Comparison of ENCODE assay signal across 8 cellular contexts in genomic region chr2:25982968-25983280, GRCh38. TPM values are rescaled to one million over a fixed set of nuclear protein-coding genes. Genes with fewer than 3 reads are reported as not detected.
DNase-seq lines count a peak whose midpoint lies in the region; FAIRE-seq and TF ChIP-seq lines count a peak whose summit lies in the region.

No MANE protein-coding gene starts in this region.

- peak overlapping the region; percentile 88; the same call in 1 of the 2 replicates for H2BK15ac ChIP-seq in H1 (ENCODE audit: low read length)

- H3K23ac ChIP-seq in H1 (ENCODE audit: insufficient read length), result no peak overlapping the region

- WGBS in H1 (ENCODE audit: extremely low coverage in 1 of 2, insufficient coverage in 1 of 2, insufficient read length in 1 of 2, insufficient replicate concordance in 2 of 2, low coverage in 1 of 2, low lambda C conversion rate in 2 of 2, missing lambda C conversion rate in 1 of 2), 2 experiments, result 16% methylated on average over 15 of the region's 15 CpGs; no CpG with 5 or more reads in 1 of the 2 experiments

- peak overlapping the region in 10 of 11 experiments; percentile 11 to 99 (median 54); a peak in 14 of 22 replicates for H3K4me2 ChIP-seq in BLaER1 treated with 17β-estradiol and CSF1 and Interleukin-3, amounts not matched to agents 10 nM and 100 nM
- H3K4me2 ChIP-seq in H1 (ENCODE audit: insufficient read depth in 1 of 2, low read depth in 2 of 2, low read length in 2 of 2) (peak overlapping the region; percentile 97 to 98), neural progenitor cell (peak overlapping the region; percentile 83)

- no peak for DNase-seq in NT2/D1 (ENCODE audit: low read depth, low spot score)
- no peak for DNase-seq in H1 (ENCODE audit: low read depth in 1 of 2, low spot score in 2 of 2)
- DNase-seq in neural progenitor cell (ENCODE audit: low spot score), result no peak
- no peak for DNase-seq in GM13976 (ENCODE audit: low spot score)
- no peak for DNase-seq in DMS114 treated with DMSO at 0.1 percent for 48 hours (lab: John Stamatoyannopoulos, UW; ENCODE audit: unreplicated experiment)
- no peak for DNase-seq in NCI-H524 treated with DMSO at 0.1 percent for 48 hours (lab: John Stamatoyannopoulos, UW)
- no peak for DNase-seq in stimulated activated CD4-positive, alpha-beta T cell treated with anti-CD3 and anti-CD28 coated beads, Interleukin-4, amount 100 ng/mL, for 4 hours

- FAIRE-seq in H1 (lab: Jason Lieb, UNC), result no peak

- no peak for TF ChIP-seq RAD21 in H1 (IDR thresholded peaks at IDR 0.05 in 1 of 2, conservative IDR thresholded peaks at IDR 0.05 in 1 of 2; ENCODE audit: low read depth in 2 of 2, low read length in 2 of 2)

- H3K4ac ChIP-seq in H1 (replicated peaks; ENCODE audit: insufficient read length, low read depth, low read length), result no peak overlapping the region

- TF ChIP-seq CTCF in H1 (IDR thresholded peaks at IDR 0.05; ENCODE audit: control extremely low read depth in 1 of 3, insufficient read depth in 1 of 3, low read depth in 1 of 3, low read length in 3 of 3), result no peak
- no peak for TF ChIP-seq CTCF in neural progenitor cell (IDR thresholded peaks at IDR 0.05)
- TF ChIP-seq CTCF in GM13976 (IDR thresholded peaks at IDR 0.05; ENCODE audit: borderline replicate concordance, control extremely low read depth, extremely low read depth, insufficient read depth, missing control alignments), result no peak

- H3K23me2 ChIP-seq in H1 (ENCODE audit: low read depth, low read length), result peaks cover 11% of the 10 kb centered on the region

- H4K20me1 ChIP-seq in BLaER1 treated with 17β-estradiol and CSF1 and Interleukin-3, amounts not matched to agents 10 nM and 100 nM, result peaks cover 0 to 31% (median 16%) of the 10 kb centered on the region in 11 experiments; a peak in 11 of 22 replicates
- H4K20me1 ChIP-seq in H1 (replicated peaks in 1 of 2; ENCODE audit: control insufficient read depth in 1 of 2, insufficient read depth in 2 of 2, low read length in 2 of 2), result peaks cover 3 to 4% of the 10 kb centered on the region in 2 experiments
- H4K20me1 ChIP-seq in neural progenitor cell (ENCODE audit: low read depth), result peaks cover 24% of the 10 kb centered on the region

- H3K4me3 ChIP-seq in BLaER1 treated with 17β-estradiol and CSF1 and Interleukin-3, amounts not matched to agents 10 nM and 100 nM, result peak overlapping the region; percentile 68 to 90 (median 81); a peak in 18 of 20 replicates
- H3K4me3 ChIP-seq in NT2/D1 (ENCODE audit: insufficient read length, low read depth), result peak overlapping the region; percentile 21
- peak overlapping the region; percentile 62 to 81 (median 75) for H3K4me3 ChIP-seq in H1 (ENCODE audit: extremely low read depth in 1 of 4, insufficient read depth in 2 of 4, low read depth in 3 of 4, low read length in 4 of 4)
- peak overlapping the region; percentile 93 for H3K4me3 ChIP-seq in neural progenitor cell

- H3K9me3 ChIP-seq in BLaER1 treated with 17β-estradiol and CSF1 and Interleukin-3, amounts not matched to agents 10 nM and 100 nM (replicated peaks in 1 of 11), result no peaks in the 10 kb centered on the region
- H3K9me3 ChIP-seq in NT2/D1 (ENCODE audit: insufficient read depth, low read length) (no peaks in the 10 kb centered on the region), H1 (ENCODE audit: insufficient read depth in 2 of 2, low read depth in 1 of 2, low read length in 1 of 2) (no peaks in the 10 kb centered on the region), neural progenitor cell (ENCODE audit: low read depth) (no peaks in the 10 kb centered on the region)

- H4K91ac ChIP-seq in H1 (replicated peaks; ENCODE audit: insufficient read length, low read length), result peak overlapping the region; percentile 90

- POLR2A ChIA-PET in H1 (lab: Charles Lee; ENCODE audit: partially characterized antibody), result interaction anchor here (1.0 to 1.5 kb wide), 8 partner anchors 8 to 261 kb away, joined by 3 to 5 read pairs (median 4); partner anchors contain the start of genes ASXL2, HADHA and HADHB

- in situ Hi-C loops in GM13976 (cut with MboI; ENCODE audit: low sequenced_read_pairs, unreplicated experiment), result loop anchor here (25.0 kb wide), 1 partner anchor 354 kb away; the partner anchor contains the start of genes ADGRF3 and SELENOI

- peaks cover 14% of the 10 kb centered on the region for H3K79me1 ChIP-seq in H1 (ENCODE audit: low read depth, low read length)

- H3K36me3 ChIP-seq in BLaER1 treated with 17β-estradiol and CSF1 and Interleukin-3, amounts not matched to agents 10 nM and 100 nM, result peaks cover 0 to 8% (median 0%) of the 10 kb centered on the region in 11 experiments; a peak in 3 of 22 replicates
- peaks cover 26% of the 10 kb centered on the region for H3K36me3 ChIP-seq in NT2/D1 (ENCODE audit: insufficient read depth, insufficient read length, low read length)
- peaks cover 0 to 18% (median 0%) of the 10 kb centered on the region in 4 experiments; a peak in 2 of 8 replicates for H3K36me3 ChIP-seq in H1 (ENCODE audit: control insufficient read depth in 2 of 4, insufficient read depth in 4 of 4, low read length in 3 of 4)
- H3K36me3 ChIP-seq in neural progenitor cell, result no peaks in the 10 kb centered on the region

- peak overlapping the region; percentile 90 for H2BK5ac ChIP-seq in H1 (ENCODE audit: low read depth, low read length)

- H2AFZ ChIP-seq in H1 (ENCODE audit: low read length) (peak overlapping the region; percentile 90), neural progenitor cell (replicated peaks) (peak overlapping the region; percentile 91)

- H3K79me2 ChIP-seq in H1 (ENCODE audit: control insufficient read depth in 1 of 2, insufficient read depth in 2 of 2, low read length in 2 of 2) (peaks cover 0 to 29% of the 10 kb centered on the region in 2 experiments; a peak in 1 of 4 replicates), neural progenitor cell (ENCODE audit: low read depth) (peaks cover 38% of the 10 kb centered on the region)

- peaks cover 37% of the 10 kb centered on the region for H3K4me1 Mint-ChIP-seq in neural progenitor cell

- H2AK5ac ChIP-seq in H1 (ENCODE audit: low read depth, low read length), result no peak overlapping the region

- TF ChIP-seq EP300 in H1 (IDR thresholded peaks at IDR 0.05; ENCODE audit: borderline replicate concordance in 1 of 2, low read depth in 2 of 2, low read length in 2 of 2), result no peak

- H3K27me3 Mint-ChIP-seq in neural progenitor cell (ENCODE audit: insufficient read depth, low read depth), result peaks cover 21% of the 10 kb centered on the region

- H3K9ac ChIP-seq in BLaER1 treated with 17β-estradiol and CSF1 and Interleukin-3, amounts not matched to agents 10 nM and 100 nM, result peak overlapping the region in 9 of 11 experiments; percentile 80 to 88 (median 84); a peak in 11 of 22 replicates
- H3K9ac ChIP-seq in NT2/D1 (ENCODE audit: insufficient read length, low read depth) (peak overlapping the region; percentile 61), H1 (replicated peaks in 1 of 4; ENCODE audit: extremely low read depth in 1 of 4, low read depth in 3 of 4, low read length in 3 of 4) (peak overlapping the region in 3 of 4 experiments; percentile 31 to 60 (median 53); a peak in 5 of 7 replicates), neural progenitor cell (no peak overlapping the region)

- H2BK20ac ChIP-seq in H1 (ENCODE audit: low read length), result peak overlapping the region; percentile 72; the same call in 1 of the 2 replicates

- H3F3A ChIP-seq in neural progenitor cell (ENCODE audit: low read depth), result peaks cover 27% of the 10 kb centered on the region

- peak overlapping the region; percentile 80; the same call in 1 of the 2 replicates for H2BK12ac ChIP-seq in H1 (ENCODE audit: low read depth, low read length)

- no peak for TF ChIP-seq POLR2A in H1 (IDR thresholded peaks at IDR 0.05; ENCODE audit: control extremely low read depth in 1 of 2, low read depth in 2 of 2, low read length in 2 of 2)

- H3K9me3 Mint-ChIP-seq in neural progenitor cell, result no peaks in the 10 kb centered on the region

- H3K4me3 Mint-ChIP-seq in neural progenitor cell, result peak overlapping the region; percentile 83

- H3K18ac ChIP-seq in H1 (ENCODE audit: extremely low read depth, low read length), result peak overlapping the region; percentile 93

- peak overlapping the region; percentile 93 for H4K5ac ChIP-seq in H1 (ENCODE audit: insufficient read length, low read depth, low read length)

- CTCF ChIA-PET in H1 (lab: Charles Lee; ENCODE audit: partially characterized antibody), result interaction anchor here (1.6 to 3.7 kb wide), 3 partner anchors 7 to 130 kb away, joined by 3 to 13 read pairs (median 5); no protein-coding TSS in a partner anchor

- H3K56ac ChIP-seq in H1 (replicated peaks; ENCODE audit: insufficient read length, low read depth, low read length), result peak overlapping the region; percentile 43

- H3K14ac ChIP-seq in H1 (ENCODE audit: insufficient read length), result no peak overlapping the region

- peaks cover 6% of the 10 kb centered on the region for H3K36me3 Mint-ChIP-seq in neural progenitor cell

- peak overlapping the region; percentile 84 for H3K27ac Mint-ChIP-seq in neural progenitor cell

- H3K27ac ChIP-seq in BLaER1 treated with 17β-estradiol and CSF1 and Interleukin-3, amounts not matched to agents 10 nM and 100 nM, result peak overlapping the region in 4 of 11 experiments; percentile 77 to 84 (median 79); a peak in 6 of 22 replicates
- peak overlapping the region; percentile 53 for H3K27ac ChIP-seq in H1 (ENCODE audit: low read depth, low read length)
- H3K27ac ChIP-seq in neural progenitor cell, result no peak overlapping the region

- H2BK120ac ChIP-seq in H1 (replicated peaks; ENCODE audit: low read depth, low read length), result peak overlapping the region; percentile 17

- peaks cover 39 to 43% (median 40%) of the 10 kb centered on the region in 10 experiments for H3K4me1 ChIP-seq in BLaER1 treated with 17β-estradiol and CSF1 and Interleukin-3, amounts not matched to agents 10 nM and 100 nM
- H3K4me1 ChIP-seq in NT2/D1 (ENCODE audit: insufficient read depth, insufficient read length), result peaks cover 11% of the 10 kb centered on the region
- peaks cover 3 to 30% (median 12%) of the 10 kb centered on the region in 4 experiments for H3K4me1 ChIP-seq in H1 (replicated peaks in 1 of 4; ENCODE audit: control insufficient read depth in 3 of 4, insufficient read depth in 4 of 4, low read length in 3 of 4)
- peaks cover 19% of the 10 kb centered on the region for H3K4me1 ChIP-seq in neural progenitor cell

- no peaks in the 10 kb centered on the region for H3K27me3 ChIP-seq in BLaER1 treated with 17β-estradiol and CSF1 and Interleukin-3, amounts not matched to agents 10 nM and 100 nM
- H3K27me3 ChIP-seq in NT2/D1 (ENCODE audit: insufficient read depth, insufficient read length) (no peaks in the 10 kb centered on the region), H1 (replicated peaks in 1 of 4; ENCODE audit: control insufficient read depth in 3 of 4, extremely low read depth in 1 of 4, insufficient read depth in 3 of 4, low read length in 3 of 4) (no peaks in the 10 kb centered on the region), neural progenitor cell (no peaks in the 10 kb centered on the region)

- H4K8ac ChIP-seq in H1 (ENCODE audit: extremely low read depth, insufficient read depth, low read length), result peak overlapping the region; percentile 92

RNA-seq across cellular contexts. Expression of gene KIF3C, which starts 0.6 kb away (rescaled TPM):
- 58.1 and 58.8 TPM in 2 replicates for total RNA-seq in H1 (2021; fragmentation: NEBNext Ultra II Directional; extraction: Animal tissue kit (Norgen Biotek cat#: 25700))
- 13.4 and 19.8 TPM in 2 replicates for polyA plus RNA-seq in H1 (2011; rRNA removed)
- 15.9 TPM for polyA plus RNA-seq in H1 (2011; cell fraction: cytosol; rRNA removed)
- polyA plus RNA-seq in H1 (2011; cell fraction: nucleus; rRNA removed), result 15.7 TPM
- polyA plus RNA-seq in H1 (2012, experiment 1 of 2), result 31.8 to 45.5 TPM (median 37.5 TPM) in 4 replicates
- polyA plus RNA-seq in H1 (2012, experiment 2 of 2), result 41.8 TPM
- 26.2 TPM for polyA plus RNA-seq in H1 (2013, experiment 1 of 2)
- polyA plus RNA-seq in H1 (2013, experiment 2 of 2), result 26.2 TPM
- polyA minus RNA-seq in H1 (2011; rRNA and poly(A)+ RNA removed), result 22.5 and 25.9 TPM in 2 replicates
- 36.0 TPM for polyA minus RNA-seq in H1 (2011; cell fraction: cytosol; rRNA and poly(A)+ RNA removed)
- 20.8 TPM for polyA minus RNA-seq in H1 (2011; cell fraction: nucleus; rRNA and poly(A)+ RNA removed)
- total RNA-seq in neural progenitor cell (ENCODE audit: low replicate concordance), result 13.2 and 25.9 TPM in 2 replicates

RNA-seq across cellular contexts. Expression of gene RAB10, which starts 51.0 kb away (rescaled TPM):
- 127 and 136 TPM in 2 replicates for total RNA-seq in H1 (2021; fragmentation: NEBNext Ultra II Directional; extraction: Animal tissue kit (Norgen Biotek cat#: 25700))
- 42.6 and 54.0 TPM in 2 replicates for polyA plus RNA-seq in H1 (2011; rRNA removed)
- 89.1 TPM for polyA plus RNA-seq in H1 (2011; cell fraction: cytosol; rRNA removed)
- 33.3 TPM for polyA plus RNA-seq in H1 (2011; cell fraction: nucleus; rRNA removed)
- polyA plus RNA-seq in H1 (2012, experiment 1 of 2), result 86.7 to 134 TPM (median 95.2 TPM) in 4 replicates
- polyA plus RNA-seq in H1 (2012, experiment 2 of 2), result 36.5 TPM
- polyA plus RNA-seq in H1 (2013, experiment 1 of 2), result 78.4 TPM
- 84.4 TPM for polyA plus RNA-seq in H1 (2013, experiment 2 of 2)
- 40.8 and 48.4 TPM in 2 replicates for polyA minus RNA-seq in H1 (2011; rRNA and poly(A)+ RNA removed)
- polyA minus RNA-seq in H1 (2011; cell fraction: cytosol; rRNA and poly(A)+ RNA removed), result 67.7 TPM
- 47.1 TPM for polyA minus RNA-seq in H1 (2011; cell fraction: nucleus; rRNA and poly(A)+ RNA removed)
- 123 and 238 TPM in 2 replicates for total RNA-seq in neural progenitor cell (ENCODE audit: low replicate concordance)

Comparison
In these comparisons a context has a peak if more than half of its experiments do, and no peak if none do; other contexts are left out.
1. H3K4me3 ChIP-seq: peak in every context shown above with its lines; median percentile 93 in neural progenitor cell; 81 in BLaER1 treated with 17β-estradiol and CSF1 and Interleukin-3, amounts not matched to agents 10 nM and 100 nM; 75 in H1; 21 in NT2/D1.